In the genomic region with DNA sequence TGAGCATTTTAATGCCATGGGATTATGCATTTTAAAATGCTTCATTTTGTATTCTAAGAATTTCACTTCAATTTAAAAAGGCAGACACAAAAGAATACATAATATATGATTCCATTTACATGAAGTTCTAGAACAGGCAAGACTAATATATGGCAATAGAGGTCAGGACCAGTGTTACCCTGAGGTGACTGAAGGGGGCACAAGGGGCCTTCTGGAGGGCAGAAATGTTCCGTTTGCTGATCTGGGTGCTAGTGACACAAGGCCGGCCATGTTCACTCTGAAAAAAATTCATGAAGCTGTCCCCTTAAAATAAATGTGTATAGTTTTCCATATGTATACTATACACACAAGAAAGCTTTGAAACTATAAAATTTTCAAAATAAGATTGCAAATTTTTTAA, we compare ENCODE assay signal across 13 cellular contexts. TPM values are rescaled to one million over a fixed set of nuclear protein-coding genes. Genes with fewer than 3 reads are reported as not detected.
DNase-seq lines count a peak whose midpoint lies in the region; TF ChIP-seq lines count a peak whose summit lies in the region.
"Had no signal": no experiment of that assay in that cellular context is flagged by ENCODE, and none has a peak within 500 bp of the region (broad histone marks: within the 10 kb centered on the region; RNA-seq: fewer than 3 reads in every experiment).

No MANE protein-coding gene starts in this region.

- peak; percentile 18 for TF ChIP-seq CTCF in C4-2B (conservative IDR thresholded peaks at IDR 0.05)
- peak; percentile 33; the same call in 1 of the 2 replicates for TF ChIP-seq CTCF in GM12875 (IDR thresholded peaks at IDR 0.05; ENCODE audit: borderline replicate concordance, insufficient read depth, low read depth, low read length)
- peak; percentile 52 for TF ChIP-seq CTCF in NB4 (IDR thresholded peaks at IDR 0.05; ENCODE audit: low read depth, low read length)
- peak; percentile 18 for TF ChIP-seq CTCF in fibroblast of mammary gland (conservative IDR thresholded peaks at IDR 0.05; ENCODE audit: control insufficient read depth, insufficient read depth, low read depth, low read length)
- TF ChIP-seq CTCF in adrenal gland (IDR thresholded peaks at IDR 0.05) = peak in 1 of 6 experiments; percentile 12

- intact Hi-C loops in adrenal gland (cut with DNase I) = no loop called here

- DNase-seq in NB4 (ENCODE audit: low read depth) (peak; percentile 57), fibroblast of mammary gland (ENCODE audit: low read depth) (no peak), adrenal gland (no peak), NCI-H1105 treated with DMSO at 0.1 percent for 48 hours (lab: John Stamatoyannopoulos, UW) (no peak), activated gamma-delta T cell treated with Interleukin-2 at 50 U/mL for 16 hours (no peak)
- no peak for DNase-seq in stimulated activated CD4-positive, alpha-beta T cell treated with anti-CD3 and anti-CD28 coated beads, Interleukin-4, amount 100 ng/mL, for 1 hour
- DNase-seq: activated effector memory CD4-positive, alpha-beta T cell treated with anti-CD3 and anti-CD28 coated beads, Interleukin-2, amount 50 U/mL, for 16 hours; cortex of kidney; hippocampal formation; NCI-H774; stimulated activated CD4-positive, alpha-beta T cell treated with anti-CD3 and anti-CD28 coated beads, Interleukin-15, amount 100 ng/mL, for 24 hours had no signal

- no peaks in the 10 kb centered on the region for H3K36me3 ChIP-seq in adrenal gland (replicated peaks in 1 of 2)

- no peaks in the 10 kb centered on the region for H3K9me3 ChIP-seq in adrenal gland (replicated peaks in 1 of 3)

- H3K4me3 ChIP-seq in GM12875 (ENCODE audit: low read depth, low read length) = no peak overlapping the region
- no peak overlapping the region for H3K4me3 ChIP-seq in NB4 (ENCODE audit: low read depth, low read length)
- H3K4me3 ChIP-seq in fibroblast of mammary gland (ENCODE audit: control insufficient read depth, low read depth, low read length) = no peak overlapping the region
- H3K4me3 ChIP-seq in adrenal gland = no peak overlapping the region

- 87 to 90% (median 88%) methylated on average over 2 of the region's 2 CpGs for WGBS in adrenal gland, 4 donors

- no peaks in the 10 kb centered on the region for H3K27me3 ChIP-seq in adrenal gland

- peaks cover 0 to 6% of the 10 kb centered on the region in 2 donors for H3K4me1 ChIP-seq in adrenal gland (replicated peaks in 1 of 2)

- no peak overlapping the region for H3K27ac ChIP-seq in C4-2B
- no peak overlapping the region for H3K27ac ChIP-seq in adrenal gland

- TF ChIP-seq POLR2A in NB4 (IDR thresholded peaks at IDR 0.05; ENCODE audit: extremely low read depth, insufficient read length) (no peak), adrenal gland (IDR thresholded peaks at IDR 0.05) (no peak)

RNA-seq across cellular contexts. Expression of gene TASP1, which starts 28.5 kb away (rescaled TPM):
- 10 to 100 TPM in 4 of 8 donors, 1 to 10 TPM in 4; 4.8 to 13.0 (median 9.6) TPM for total RNA-seq in adrenal gland
- 10 to 100 TPM in 1 of 3 donors, 1 to 10 TPM in 2; 3.6 to 11.6 (median 5.6) TPM for polyA plus RNA-seq in adrenal gland
